In genomic region chr22:48683640-48684039, GRCh38 we compare ENCODE assay signal across 28 cellular contexts.
"Had no signal": no experiment of that assay in that cellular context is flagged by ENCODE, and none has a peak within 500 bp of the region (broad histone marks: within the 10 kb centered on the region; RNA-seq: fewer than 3 reads in every experiment).

No MANE protein-coding gene starts in this region.

- H3K27ac Mint-ChIP-seq: immature natural killer cell; mesothelial cell of epicardium; natural killer cell; neural progenitor cell; stimulated activated naive B cell treated with anti-CD40 and anti-IgM and Interleukin-4, amounts not matched to agents 10 μg/mL and 1 μg/mL and 100 μg/mL, for 72 hours had no signal

- H3K4me3 Mint-ChIP-seq: immature natural killer cell; mesothelial cell of epicardium; naive B cell; natural killer cell; nephron progenitor cell; neural progenitor cell; stimulated activated naive B cell treated with anti-CD40 and anti-IgM and Interleukin-4, amounts not matched to agents 10 μg/mL and 1 μg/mL and 100 μg/mL, for 72 hours had no signal

- ATAC-seq: left colon; left lung; natural killer cell; psoas muscle; right lobe of liver; stimulated activated naive B cell treated with anti-CD40 and anti-IgM and Interleukin-4, amounts not matched to agents 10 μg/mL and 1 μg/mL and 100 μg/mL, for 72 hours; stimulated activated naive CD8-positive, alpha-beta T cell treated with anti-CD3 and anti-CD28 coated beads, Interleukin-15, Interleukin-2, amounts not matched to agents 100 U/mL and 50 U/mL, for 24 hours had no signal

- H3K4me3 ChIP-seq: left lung, lung, neural progenitor cell, psoas muscle, right lobe of liver, skin epidermis, stomach, testis, thyroid gland, transverse colon, upper lobe of left lung, vagina had no signal

- H3K4me1 Mint-ChIP-seq: immature natural killer cell; naive B cell; natural killer cell; stimulated activated naive B cell treated with anti-CD40 and anti-IgM and Interleukin-4, amounts not matched to agents 10 μg/mL and 1 μg/mL and 100 μg/mL, for 72 hours had no signal

- H3K36me3 Mint-ChIP-seq: immature natural killer cell; mesothelial cell of epicardium; natural killer cell; stimulated activated naive B cell treated with anti-CD40 and anti-IgM and Interleukin-4, amounts not matched to agents 10 μg/mL and 1 μg/mL and 100 μg/mL, for 72 hours had no signal

- DNase-seq: hypothalamus; immature natural killer cell; kidney; left colon; mesendoderm; naive B cell; natural killer cell; nephron progenitor cell; occipital lobe; psoas muscle; right lobe of liver; stimulated activated CD4-positive, alpha-beta T cell treated with anti-CD3 and anti-CD28 coated beads, Interleukin-12 subunit alpha, Interleukin-12 subunit beta, amount 100 ng/mL, for 4 hours; stimulated activated CD4-positive, alpha-beta T cell treated with anti-CD3 and anti-CD28 coated beads, Interleukin-15, amount 100 ng/mL, for 24 hours; stimulated activated CD4-positive, alpha-beta T cell treated with anti-CD3 and anti-CD28 coated beads, Interleukin-2, amount 100 ng/mL, for 24 hours; stimulated activated CD4-positive, alpha-beta T cell treated with anti-CD3 and anti-CD28 coated beads, Interleukin-4, amount 100 ng/mL, for 1 hour; stimulated activated naive B cell treated with anti-CD40 and anti-IgM and Interleukin-4, amounts not matched to agents 10 μg/mL and 1 μg/mL and 100 μg/mL, for 72 hours; stimulated activated naive CD8-positive, alpha-beta T cell treated with anti-CD3 and anti-CD28 coated beads, Interleukin-15, Interleukin-2, amounts not matched to agents 100 U/mL and 50 U/mL, for 24 hours; stomach; testis; thyroid gland; transverse colon; upper lobe of left lung had no signal

- H3K9me3 Mint-ChIP-seq: immature natural killer cell had no signal
